32 cellular contexts compared by ENCODE assay signal in genomic region chr10:9895406-9895805, GRCh38.
"Had no signal": no experiment of that assay in that cellular context is flagged by ENCODE, and none has a peak within 500 bp of the region (broad histone marks: within the 10 kb centered on the region; RNA-seq: fewer than 3 reads in every experiment).

No MANE protein-coding gene starts in this region.

- H3K4me2 ChIP-seq: KMS-11 had no signal

- H3K27ac ChIP-seq: body of pancreas, KMS-11, SJCRH30, SK-N-MC, WERI-Rb-1 had no signal

- H3K9me3 ChIP-seq: body of pancreas, SJCRH30 had no signal

- FAIRE-seq: bronchial epithelial cell had no signal

- H3K27me3 ChIP-seq: body of pancreas, SJCRH30 had no signal

- H3K27ac Mint-ChIP-seq: activated CD4-positive, alpha-beta T cell treated with anti-CD3 and anti-CD28 coated beads, Interleukin-2, amount 10 ng/mL, durations not matched to agents 24 days and 14 days; activated CD8-positive, alpha-beta T cell treated with anti-CD3 and anti-CD28 coated beads for 36 hours; activated naive CD8-positive, alpha-beta T cell treated with anti-CD3 and anti-CD28 coated beads for 36 hours; activated T-cell treated with anti-CD3 and anti-CD28 coated beads, Interleukin-2, amount 50 U/mL, for 72 hours; activated T-helper 17 cell treated with anti-CD3 and anti-CD28 coated beads, Interleukin-2, amount 50 U/mL, for 72 hours had no signal

- H3K4me3 ChIP-seq: body of pancreas, SJCRH30, SK-N-MC had no signal

- DNase-seq: activated CD4-positive, alpha-beta T cell treated with anti-CD3 and anti-CD28 coated beads, Interleukin-2, amount 10 ng/mL, durations not matched to agents 24 days and 14 days; activated CD4-positive, alpha-beta T cell treated with anti-CD3 and anti-CD28 coated beads, Interleukin-2, amount 50 U/mL, for 4 hours; activated CD8-positive, alpha-beta T cell treated with anti-CD3 and anti-CD28 coated beads for 36 hours; activated effector memory CD4-positive, alpha-beta T cell treated with anti-CD3 and anti-CD28 coated beads, Interleukin-2, amount 50 U/mL, for 16 hours; activated naive CD4-positive, alpha-beta T cell; activated naive CD4-positive, alpha-beta T cell treated with anti-CD3 and anti-CD28 coated beads, Interleukin-2, amount 50 U/mL, for 16 hours; activated naive CD8-positive, alpha-beta T cell treated with anti-CD3 and anti-CD28 coated beads for 36 hours; activated T-cell treated with anti-CD3 and anti-CD28 coated beads, Interleukin-2, amount 50 U/mL, for 1 hour; activated T-cell treated with anti-CD3 and anti-CD28 coated beads, Interleukin-2, amount 50 U/mL, for 72 hours; amniotic stem cell; aorta; body of pancreas; caudate nucleus; cerebellar nuclear complex; NCI-H1048; NCI-H1105 treated with DMSO at 0.1 percent for 48 hours; NCI-H1436; NCI-H1694; NCI-H2081; NCI-H2171 treated with DMSO at 0.1 percent for 48 hours; NCI-H2227 treated with DMSO at 0.1 percent for 48 hours; NCI-H446; NCI-H510A treated with DMSO at 0.1 percent for 48 hours; SHP77; T1000; WERI-Rb-1 had no signal

- H3K9ac ChIP-seq: KMS-11 had no signal

- H3K4me3 Mint-ChIP-seq: activated CD4-positive, alpha-beta T cell treated with anti-CD3 and anti-CD28 coated beads, Interleukin-2, amount 10 ng/mL, durations not matched to agents 24 days and 14 days; activated CD8-positive, alpha-beta T cell treated with anti-CD3 and anti-CD28 coated beads for 36 hours; activated naive CD8-positive, alpha-beta T cell treated with anti-CD3 and anti-CD28 coated beads for 36 hours; activated T-cell treated with anti-CD3 and anti-CD28 coated beads, Interleukin-2, amount 50 U/mL, for 72 hours; activated T-helper 17 cell treated with anti-CD3 and anti-CD28 coated beads, Interleukin-2, amount 50 U/mL, for 72 hours had no signal

- H3K36me3 ChIP-seq: SJCRH30, WERI-Rb-1 had no signal

- H3K4me1 ChIP-seq: body of pancreas, SJCRH30 had no signal

- ATAC-seq: activated CD8-positive, alpha-beta T cell treated with anti-CD3 and anti-CD28 coated beads for 36 hours; activated T-cell treated with anti-CD3 and anti-CD28 coated beads, Interleukin-2, amount 50 U/mL, for 72 hours; activated T-helper 17 cell treated with anti-CD3 and anti-CD28 coated beads, Interleukin-2, amount 50 U/mL, for 72 hours; body of pancreas; Panc1 had no signal

- H3K4me1 Mint-ChIP-seq: activated CD4-positive, alpha-beta T cell treated with anti-CD3 and anti-CD28 coated beads, Interleukin-2, amount 10 ng/mL, durations not matched to agents 24 days and 14 days; activated T-helper 17 cell treated with anti-CD3 and anti-CD28 coated beads, Interleukin-2, amount 50 U/mL, for 72 hours had no signal

- H3K27me3 Mint-ChIP-seq: activated CD4-positive, alpha-beta T cell treated with anti-CD3 and anti-CD28 coated beads, Interleukin-2, amount 10 ng/mL, durations not matched to agents 24 days and 14 days; activated naive CD8-positive, alpha-beta T cell treated with anti-CD3 and anti-CD28 coated beads for 36 hours had no signal

- H3K36me3 Mint-ChIP-seq: activated naive CD8-positive, alpha-beta T cell treated with anti-CD3 and anti-CD28 coated beads for 36 hours had no signal

- H3K9me3 Mint-ChIP-seq: activated CD4-positive, alpha-beta T cell treated with anti-CD3 and anti-CD28 coated beads, Interleukin-2, amount 10 ng/mL, durations not matched to agents 24 days and 14 days; activated T-helper 17 cell treated with anti-CD3 and anti-CD28 coated beads, Interleukin-2, amount 50 U/mL, for 72 hours had no signal
